ENCODE assay signal across 12 cellular contexts in genomic region chr1:99003911-99004269, GRCh38. TPM values are rescaled to one million over a fixed set of nuclear protein-coding genes. Genes with fewer than 3 reads are reported as not detected.
DNase-seq lines count a peak whose midpoint lies in the region; ATAC-seq and TF ChIP-seq lines count a peak whose summit lies in the region.
"Had no signal": no experiment of that assay in that cellular context is flagged by ENCODE, and none has a peak within 500 bp of the region (broad histone marks: within the 10 kb centered on the region; RNA-seq: fewer than 3 reads in every experiment).

No MANE protein-coding gene starts in this region.

- no peak for ATAC-seq in stimulated activated effector memory CD8-positive, alpha-beta T cell treated with anti-CD3 and anti-CD28 coated beads, Interleukin-12 subunit alpha, Interleukin-12 subunit beta, amount 100 ng/mL, for 72 hours
- ATAC-seq in GM19324 (IDR thresholded peaks at IDR 0.05; ENCODE audit: low FRiP score, unreplicated experiment) = no peak
- ATAC-seq in foreskin keratinocyte = no peak

- intact Hi-C loops in activated naive CD4-positive, alpha-beta T cell treated with anti-CD3 and anti-CD28 coated beads for 36 hours (cut with micrococcal nuclease) = no loop called here

- no peak for TF ChIP-seq CTCF in foreskin keratinocyte (conservative IDR thresholded peaks at IDR 0.05)

- CTCF ChIA-PET in activated naive CD4-positive, alpha-beta T cell treated with anti-CD3 and anti-CD28 coated beads for 36 hours (lab: Charles Lee) = no interaction called here

- no peaks in the 10 kb centered on the region for H3K9me3 ChIP-seq in iPS-20b (ENCODE audit: insufficient read depth, low read depth, low read length)

- H3K36me3 ChIP-seq in iPS-20b (ENCODE audit: insufficient read depth, low read depth, low read length) = no peaks in the 10 kb centered on the region

- peak overlapping the region; percentile 61; the same call in 1 of the 2 replicates for H3K9ac ChIP-seq in iPS-20b (ENCODE audit: low read depth, low read length)

- no peaks in the 10 kb centered on the region for H3K36me3 Mint-ChIP-seq in activated naive CD4-positive, alpha-beta T cell treated with anti-CD3 and anti-CD28 coated beads for 36 hours (ENCODE audit: low read depth)
- no peaks in the 10 kb centered on the region for H3K36me3 Mint-ChIP-seq in activated naive CD8-positive, alpha-beta T cell
- H3K36me3 Mint-ChIP-seq in stimulated activated effector memory CD8-positive, alpha-beta T cell treated with anti-CD3 and anti-CD28 coated beads, Interleukin-12 subunit alpha, Interleukin-12 subunit beta, amount 100 ng/mL, for 72 hours = no peaks in the 10 kb centered on the region

- no peak for DNase-seq in activated naive CD4-positive, alpha-beta T cell treated with anti-CD3 and anti-CD28 coated beads for 36 hours
- DNase-seq in activated naive CD4-positive, alpha-beta T cell (lab: John Stamatoyannopoulos, UW) = no peak
- no peak for DNase-seq in stimulated activated effector memory CD8-positive, alpha-beta T cell treated with anti-CD3 and anti-CD28 coated beads, Interleukin-12 subunit alpha, Interleukin-12 subunit beta, amount 100 ng/mL, for 72 hours (ENCODE audit: low spot score in 2 of 2)
- DNase-seq in NCI-H446 treated with DMSO at 0.1 percent for 48 hours (lab: John Stamatoyannopoulos, UW) (no peak), foreskin keratinocyte (no peak)
- DNase-seq: HCEC 1CT, NCI-H748 treated with DMSO at 0.1 percent for 48 hours had no signal

- H3K27ac ChIP-seq in iPS-20b (ENCODE audit: low read length) (no peak overlapping the region), foreskin keratinocyte (no peak overlapping the region)
- H3K27ac ChIP-seq: VCaP had no signal

- no peak overlapping the region for H3K27ac Mint-ChIP-seq in activated naive CD4-positive, alpha-beta T cell treated with anti-CD3 and anti-CD28 coated beads for 36 hours
- no peak overlapping the region for H3K27ac Mint-ChIP-seq in activated naive CD8-positive, alpha-beta T cell
- no peak overlapping the region for H3K27ac Mint-ChIP-seq in stimulated activated effector memory CD8-positive, alpha-beta T cell treated with anti-CD3 and anti-CD28 coated beads, Interleukin-12 subunit alpha, Interleukin-12 subunit beta, amount 100 ng/mL, for 72 hours

- peaks cover 7% of the 10 kb centered on the region; the same call in 1 of the 2 replicates for H3K4me1 ChIP-seq in iPS-20b (ENCODE audit: insufficient read depth, low read length)
- no peaks in the 10 kb centered on the region for H3K4me1 ChIP-seq in foreskin keratinocyte

- H3K4me3 Mint-ChIP-seq in activated naive CD4-positive, alpha-beta T cell treated with anti-CD3 and anti-CD28 coated beads for 36 hours = peak overlapping the region; percentile 52
- H3K4me3 Mint-ChIP-seq in activated naive CD8-positive, alpha-beta T cell = peak overlapping the region; percentile 71
- peak overlapping the region; percentile 50 for H3K4me3 Mint-ChIP-seq in stimulated activated effector memory CD8-positive, alpha-beta T cell treated with anti-CD3 and anti-CD28 coated beads, Interleukin-12 subunit alpha, Interleukin-12 subunit beta, amount 100 ng/mL, for 72 hours

- H3K27me3 ChIP-seq in iPS-20b (ENCODE audit: insufficient read depth, low read length) = peaks cover 48% of the 10 kb centered on the region
- peaks cover 81% of the 10 kb centered on the region for H3K27me3 ChIP-seq in foreskin keratinocyte

- H3K9me3 Mint-ChIP-seq in activated naive CD4-positive, alpha-beta T cell treated with anti-CD3 and anti-CD28 coated beads for 36 hours = no peaks in the 10 kb centered on the region
- no peaks in the 10 kb centered on the region for H3K9me3 Mint-ChIP-seq in activated naive CD8-positive, alpha-beta T cell (ENCODE audit: low read depth)
- no peaks in the 10 kb centered on the region for H3K9me3 Mint-ChIP-seq in stimulated activated effector memory CD8-positive, alpha-beta T cell treated with anti-CD3 and anti-CD28 coated beads, Interleukin-12 subunit alpha, Interleukin-12 subunit beta, amount 100 ng/mL, for 72 hours

- peaks cover 5% of the 10 kb centered on the region for H3K4me1 Mint-ChIP-seq in activated naive CD4-positive, alpha-beta T cell treated with anti-CD3 and anti-CD28 coated beads for 36 hours (ENCODE audit: low read depth)
- peaks cover 3% of the 10 kb centered on the region for H3K4me1 Mint-ChIP-seq in activated naive CD8-positive, alpha-beta T cell (ENCODE audit: low read depth)
- H3K4me1 Mint-ChIP-seq in stimulated activated effector memory CD8-positive, alpha-beta T cell treated with anti-CD3 and anti-CD28 coated beads, Interleukin-12 subunit alpha, Interleukin-12 subunit beta, amount 100 ng/mL, for 72 hours = no peaks in the 10 kb centered on the region

- peaks cover 40% of the 10 kb centered on the region for H3K27me3 Mint-ChIP-seq in activated naive CD4-positive, alpha-beta T cell treated with anti-CD3 and anti-CD28 coated beads for 36 hours (ENCODE audit: low read depth)
- peaks cover 35% of the 10 kb centered on the region for H3K27me3 Mint-ChIP-seq in activated naive CD8-positive, alpha-beta T cell

- H3K4me3 ChIP-seq in iPS-20b (ENCODE audit: low read length) = peak overlapping the region; percentile 85

RNA-seq across cellular contexts. Expression of gene PLPPR5, which starts 0.8 kb away (rescaled TPM):
- total RNA-seq in activated naive CD4-positive, alpha-beta T cell treated with anti-CD3 and anti-CD28 coated beads for 36 hours = not detected
- 0.11 and 0.20 TPM in 2 replicates for total RNA-seq in foreskin keratinocyte
- 0.17 and 0.23 TPM in 2 replicates for polyA plus RNA-seq in foreskin keratinocyte
- total RNA-seq: left lobe of liver had no signal
